ENCODE assay signal across 2 cellular contexts in genomic region chr2:223929575-223930001, GRCh38.
TF ChIP-seq lines count a peak whose summit lies in the region.

No MANE protein-coding gene starts in this region.

TF ChIP-seq in GM23338, 12 proteins besides CTCF, POLR2A, EP300 and RAD21 (continued from another document):
- TF ChIP-seq ZNF462 (CRISPR knock-in tag; IDR thresholded peaks at IDR 0.05) (no peak), POLR2AphosphoS5 (IDR thresholded peaks at IDR 0.05; ENCODE audit: low read depth) (no peak), JUNB (IDR thresholded peaks at IDR 0.05; ENCODE audit: unreplicated experiment) (no peak), ETS1 (IDR thresholded peaks at IDR 0.05) (no peak), EZH2 (IDR thresholded peaks at IDR 0.05; ENCODE audit: low read depth, unreplicated experiment) (no peak), STAT1 (IDR thresholded peaks at IDR 0.05; ENCODE audit: unreplicated experiment) (no peak), NANOG (IDR thresholded peaks at IDR 0.05; ENCODE audit: borderline replicate concordance) (no peak), EZH2phosphoT487 (IDR thresholded peaks at IDR 0.05; ENCODE audit: unreplicated experiment) (no peak), REST (IDR thresholded peaks at IDR 0.05; ENCODE audit: unreplicated experiment) (no peak), ZNF114 (CRISPR knock-in tag; IDR thresholded peaks at IDR 0.05) (no peak), CREB1 (CRISPR knock-in tag; IDR thresholded peaks at IDR 0.05; ENCODE audit: low read depth) (no peak)
TF ChIP-seq in GM23338: peak in this region for 0.

TF ChIP-seq in WTC11, 78 proteins besides CTCF, POLR2A, EP300 and RAD21 (continued from another document):
- TF ChIP-seq, protein P1, sequence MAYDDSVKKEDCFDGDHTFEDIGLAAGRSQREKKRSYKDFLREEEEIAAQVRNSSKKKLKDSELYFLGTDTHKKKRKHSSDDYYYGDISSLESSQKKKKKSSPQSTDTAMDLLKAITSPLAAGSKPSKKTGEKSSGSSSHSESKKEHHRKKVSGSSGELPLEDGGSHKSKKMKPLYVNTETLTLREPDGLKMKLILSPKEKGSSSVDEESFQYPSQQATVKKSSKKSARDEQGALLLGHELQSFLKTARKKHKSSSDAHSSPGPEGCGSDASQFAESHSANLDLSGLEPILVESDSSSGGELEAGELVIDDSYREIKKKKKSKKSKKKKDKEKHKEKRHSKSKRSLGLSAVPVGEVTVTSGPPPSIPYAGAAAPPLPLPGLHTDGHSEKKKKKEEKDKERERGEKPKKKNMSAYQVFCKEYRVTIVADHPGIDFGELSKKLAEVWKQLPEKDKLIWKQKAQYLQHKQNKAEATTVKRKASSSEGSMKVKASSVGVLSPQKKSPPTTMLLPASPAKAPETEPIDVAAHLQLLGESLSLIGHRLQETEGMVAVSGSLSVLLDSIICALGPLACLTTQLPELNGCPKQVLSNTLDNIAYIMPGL (CRISPR knock-in tag; IDR thresholded peaks at IDR 0.05): no peak
- TF ChIP-seq ATF3 (CRISPR knock-in tag; conservative IDR thresholded peaks at IDR 0.05): no peak
- no peak for TF ChIP-seq TEAD4 (CRISPR knock-in tag; IDR thresholded peaks at IDR 0.05)
- no peak for TF ChIP-seq CREM (CRISPR knock-in tag; IDR thresholded peaks at IDR 0.05)
- TF ChIP-seq NR3C1 (CRISPR knock-in tag; conservative IDR thresholded peaks at IDR 0.05; ENCODE audit: low read depth): no peak
- no peak for TF ChIP-seq SOX15 (CRISPR knock-in tag; IDR thresholded peaks at IDR 0.05)
- TF ChIP-seq GRHL2 (CRISPR knock-in tag; IDR thresholded peaks at IDR 0.05; ENCODE audit: insufficient replicate concordance, severe bottlenecking): no peak
- TF ChIP-seq ZNF281 (CRISPR knock-in tag; IDR thresholded peaks at IDR 0.05): no peak
- TF ChIP-seq, protein P2, sequence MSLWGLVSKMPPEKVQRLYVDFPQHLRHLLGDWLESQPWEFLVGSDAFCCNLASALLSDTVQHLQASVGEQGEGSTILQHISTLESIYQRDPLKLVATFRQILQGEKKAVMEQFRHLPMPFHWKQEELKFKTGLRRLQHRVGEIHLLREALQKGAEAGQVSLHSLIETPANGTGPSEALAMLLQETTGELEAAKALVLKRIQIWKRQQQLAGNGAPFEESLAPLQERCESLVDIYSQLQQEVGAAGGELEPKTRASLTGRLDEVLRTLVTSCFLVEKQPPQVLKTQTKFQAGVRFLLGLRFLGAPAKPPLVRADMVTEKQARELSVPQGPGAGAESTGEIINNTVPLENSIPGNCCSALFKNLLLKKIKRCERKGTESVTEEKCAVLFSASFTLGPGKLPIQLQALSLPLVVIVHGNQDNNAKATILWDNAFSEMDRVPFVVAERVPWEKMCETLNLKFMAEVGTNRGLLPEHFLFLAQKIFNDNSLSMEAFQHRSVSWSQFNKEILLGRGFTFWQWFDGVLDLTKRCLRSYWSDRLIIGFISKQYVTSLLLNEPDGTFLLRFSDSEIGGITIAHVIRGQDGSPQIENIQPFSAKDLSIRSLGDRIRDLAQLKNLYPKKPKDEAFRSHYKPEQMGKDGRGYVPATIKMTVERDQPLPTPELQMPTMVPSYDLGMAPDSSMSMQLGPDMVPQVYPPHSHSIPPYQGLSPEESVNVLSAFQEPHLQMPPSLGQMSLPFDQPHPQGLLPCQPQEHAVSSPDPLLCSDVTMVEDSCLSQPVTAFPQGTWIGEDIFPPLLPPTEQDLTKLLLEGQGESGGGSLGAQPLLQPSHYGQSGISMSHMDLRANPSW (CRISPR knock-in tag; conservative IDR thresholded peaks at IDR 0.05; ENCODE audit: low read depth): no peak
- TF ChIP-seq ESRRA (CRISPR knock-in tag; IDR thresholded peaks at IDR 0.05; ENCODE audit: borderline replicate concordance): no peak
TF ChIP-seq in WTC11: peak in this region for 0.
